Comparison of ENCODE assay signal across 8 cellular contexts in the genomic region with DNA sequence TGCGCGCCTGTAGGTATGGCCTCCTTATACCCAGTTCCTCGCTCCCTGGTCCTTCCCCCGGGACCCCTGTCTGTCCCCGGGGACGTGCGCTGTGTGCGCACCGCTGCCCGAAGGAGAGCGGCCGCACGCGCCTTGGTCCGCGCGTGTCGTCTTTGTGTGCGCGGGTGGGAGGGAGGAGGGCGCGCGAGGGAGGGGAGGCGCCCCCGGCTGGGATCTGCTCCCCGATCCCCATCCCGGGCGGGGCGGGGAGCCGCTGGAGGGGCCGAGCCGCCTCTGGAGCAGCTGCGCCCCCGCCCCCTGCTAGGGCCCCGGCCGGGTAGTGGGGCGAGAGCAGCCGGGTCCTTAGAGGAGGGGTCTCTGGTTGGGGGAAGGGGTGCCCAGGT. TPM values are rescaled to one million over a fixed set of nuclear protein-coding genes. Genes with fewer than 3 reads are reported as not detected.
DNase-seq lines count a peak whose midpoint lies in the region; ATAC-seq and TF ChIP-seq lines count a peak whose summit lies in the region.

No MANE protein-coding gene starts in this region.

- H3K4me3 ChIP-seq in MG63, result peak overlapping the region; percentile 49
- no peak overlapping the region for H3K4me3 ChIP-seq in endocrine pancreas (ENCODE audit: control insufficient read depth, insufficient read depth, low read length)
- peak overlapping the region; percentile 76 to 100 for H3K4me3 ChIP-seq in neutrophil (ENCODE audit: low read depth in 1 of 2, low read length in 1 of 2)

- H3K27me3 Mint-ChIP-seq in T-helper 2 cell treated with Interferon-gamma antibody and Interleukin-4, amounts not matched to agents 5 μg/mL and 100 μg/mL, for 36 hours (ENCODE audit: low read depth), result peaks cover 24% of the 10 kb centered on the region

- no peaks in the 10 kb centered on the region for H3K36me3 Mint-ChIP-seq in T-helper 2 cell treated with Interferon-gamma antibody and Interleukin-4, amounts not matched to agents 5 μg/mL and 100 μg/mL, for 36 hours (ENCODE audit: low read depth)

- no peak overlapping the region for H3K27ac Mint-ChIP-seq in T-helper 2 cell treated with Interferon-gamma antibody and Interleukin-4, amounts not matched to agents 5 μg/mL and 100 μg/mL, for 36 hours

- H3K4me3 Mint-ChIP-seq in T-helper 2 cell treated with Interferon-gamma antibody and Interleukin-4, amounts not matched to agents 5 μg/mL and 100 μg/mL, for 36 hours, result no peak overlapping the region

- H3K9ac ChIP-seq in endocrine pancreas (ENCODE audit: control insufficient read depth, insufficient read depth, low read length), result peak overlapping the region; percentile 65

- H3K36me3 ChIP-seq in MG63 (no peaks in the 10 kb centered on the region), endocrine pancreas (ENCODE audit: control insufficient read depth, insufficient read depth, low read length) (no peaks in the 10 kb centered on the region), neutrophil (no peaks in the 10 kb centered on the region)

- TF ChIP-seq CTCF in neutrophil (IDR thresholded peaks at IDR 0.05), result no peak

- H3K9me3 Mint-ChIP-seq in T-helper 2 cell treated with Interferon-gamma antibody and Interleukin-4, amounts not matched to agents 5 μg/mL and 100 μg/mL, for 36 hours, result no peaks in the 10 kb centered on the region

- H3K27me3 ChIP-seq in MG63, result no peaks in the 10 kb centered on the region
- no peaks in the 10 kb centered on the region for H3K27me3 ChIP-seq in endocrine pancreas (ENCODE audit: control insufficient read depth, insufficient read depth, low read length)
- peaks cover 54% of the 10 kb centered on the region for H3K27me3 ChIP-seq in neutrophil

- DNase-seq in MG63 (no peak), COR-L47 (lab: John Stamatoyannopoulos, UW) (no peak), middle frontal gyrus (ENCODE audit: extremely low spot score, low spot score) (no peak)
- no peak for DNase-seq in T-helper 2 cell treated with Interferon-gamma antibody and Interleukin-4, amounts not matched to agents 5 μg/mL and 100 μg/mL, for 36 hours (ENCODE audit: low spot score)

- H3K27ac ChIP-seq in neutrophil, result peak overlapping the region; percentile 39

- H3K9me3 ChIP-seq in MG63 (no peaks in the 10 kb centered on the region), endocrine pancreas (ENCODE audit: control insufficient read depth, low read length) (no peaks in the 10 kb centered on the region), neutrophil (no peaks in the 10 kb centered on the region)

- H3K4me1 ChIP-seq in endocrine pancreas (ENCODE audit: control insufficient read depth, insufficient read depth, low read length) (no peaks in the 10 kb centered on the region), neutrophil (ENCODE audit: control insufficient read depth in 1 of 2, insufficient read depth in 1 of 2, low read depth in 1 of 2, low read length in 1 of 2) (peaks cover 31 to 36% of the 10 kb centered on the region in 2 experiments)

- H3K4me1 Mint-ChIP-seq in T-helper 2 cell treated with Interferon-gamma antibody and Interleukin-4, amounts not matched to agents 5 μg/mL and 100 μg/mL, for 36 hours (ENCODE audit: low read depth), result peaks cover 11% of the 10 kb centered on the region

- ATAC-seq in GM19372 (IDR thresholded peaks at IDR 0.05; ENCODE audit: low read depth, unreplicated experiment) (peak; percentile 10), GM19395 (IDR thresholded peaks at IDR 0.05; ENCODE audit: unreplicated experiment) (no peak)

RNA-seq across cellular contexts. Expression of gene SH2B2, which starts 0.4 kb away (rescaled TPM):
- total RNA-seq in MG63 (2014; rRNA removed; shearing (Covaris generic); ENCODE audit: low replicate concordance), result 0.40 and 1.3 TPM in 2 replicates
